ENCODE assay signal across 18 cellular contexts in the genomic region with DNA sequence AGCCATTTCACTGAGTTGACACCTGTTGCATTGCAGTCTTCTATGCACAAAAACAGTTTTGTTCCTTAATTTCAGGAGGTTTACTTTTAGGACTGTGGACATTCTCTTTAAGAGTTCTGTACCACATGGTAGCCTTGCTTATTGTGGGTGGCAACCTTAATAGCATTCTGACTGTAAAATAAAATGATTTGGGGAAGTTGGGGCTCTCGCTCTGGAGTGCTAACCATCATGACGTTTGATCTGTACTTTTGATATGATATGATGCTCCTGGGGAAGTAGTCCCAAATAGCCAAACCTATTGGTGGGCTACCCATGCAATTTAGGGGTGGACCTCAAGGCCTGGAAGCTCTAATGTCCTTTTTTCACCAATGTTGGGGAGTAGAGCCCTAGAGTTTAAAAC. TPM values are rescaled to one million over a fixed set of nuclear protein-coding genes. Genes with fewer than 3 reads are reported as not detected.
DNase-seq lines count a peak whose midpoint lies in the region; ATAC-seq and TF ChIP-seq lines count a peak whose summit lies in the region.
"Had no signal": no experiment of that assay in that cellular context is flagged by ENCODE, and none has a peak within 500 bp of the region (broad histone marks: within the 10 kb centered on the region; RNA-seq: fewer than 3 reads in every experiment).

No MANE protein-coding gene starts in this region.

- H3K36me3 ChIP-seq in esophagus muscularis mucosa (no peaks in the 10 kb centered on the region), upper lobe of right lung (no peaks in the 10 kb centered on the region)
- H3K36me3 ChIP-seq: transverse colon had no signal

- 86% methylated on average over 2 of the region's 2 CpGs for WGBS in esophagus muscularis mucosa

- no peak for DNase-seq in stimulated activated naive CD8-positive, alpha-beta T cell treated with anti-CD3 and anti-CD28 coated beads, Interleukin-15, Interleukin-2, amounts not matched to agents 100 U/mL and 50 U/mL, for 24 hours
- DNase-seq in T-helper 2 cell treated with Interferon-gamma antibody and Interleukin-4, amounts not matched to agents 5 μg/mL and 100 μg/mL, for 36 hours (ENCODE audit: low spot score), result no peak
- DNase-seq in esophagus muscularis mucosa (ENCODE audit: extremely low spot score) (peak; percentile 47), upper lobe of right lung (no peak), UCSD-AML1 (lab: John Stamatoyannopoulos, UW; ENCODE audit: unreplicated experiment) (no peak)
- DNase-seq: cerebellar nuclear complex, DMS 273 treated with DMSO at 0.1 percent for 48 hours, GF-D8, left cardiac atrium, NCI-H1930, NCI-H446 treated with DMSO at 0.1 percent for 48 hours, posterior cingulate gyrus, SHP77, transverse colon had no signal

- no peak for TF ChIP-seq CTCF in esophagus muscularis mucosa (IDR thresholded peaks at IDR 0.05)
- no peak for TF ChIP-seq CTCF in upper lobe of right lung (IDR thresholded peaks at IDR 0.05)

- H3K27me3 Mint-ChIP-seq in stimulated activated naive CD8-positive, alpha-beta T cell treated with anti-CD3 and anti-CD28 coated beads, Interleukin-15, Interleukin-2, amounts not matched to agents 100 ng/mL and 50 ng/mL, for 24 hours, result no peaks in the 10 kb centered on the region
- no peaks in the 10 kb centered on the region for H3K27me3 Mint-ChIP-seq in T-helper 2 cell treated with Interferon-gamma antibody and Interleukin-4, amounts not matched to agents 5 μg/mL and 100 μg/mL, for 36 hours (ENCODE audit: low read depth)

- peaks cover 7% of the 10 kb centered on the region for H3K9me3 Mint-ChIP-seq in stimulated activated naive CD8-positive, alpha-beta T cell treated with anti-CD3 and anti-CD28 coated beads, Interleukin-15, Interleukin-2, amounts not matched to agents 100 ng/mL and 50 ng/mL, for 24 hours
- H3K9me3 Mint-ChIP-seq in T-helper 2 cell treated with Interferon-gamma antibody and Interleukin-4, amounts not matched to agents 5 μg/mL and 100 μg/mL, for 36 hours, result peaks cover 10% of the 10 kb centered on the region

- no peak overlapping the region for H3K4me3 ChIP-seq in esophagus muscularis mucosa
- H3K4me3 ChIP-seq in upper lobe of right lung, result no peak overlapping the region
- H3K4me3 ChIP-seq: smooth muscle cell, transverse colon had no signal

- no peak for TF ChIP-seq EP300 in esophagus muscularis mucosa (IDR thresholded peaks at IDR 0.05)

- no peaks in the 10 kb centered on the region for H3K9me3 ChIP-seq in esophagus muscularis mucosa
- H3K9me3 ChIP-seq in upper lobe of right lung, result no peaks in the 10 kb centered on the region
- H3K9me3 ChIP-seq: transverse colon had no signal

- intact Hi-C loops in esophagus muscularis mucosa (cut with DNase I), result no loop called here
- intact Hi-C loops in upper lobe of right lung (cut with DNase I), result no loop called here

- no peak for TF ChIP-seq POLR2A in esophagus muscularis mucosa (IDR thresholded peaks at IDR 0.05; ENCODE audit: low read depth)

- ATAC-seq in stimulated activated naive CD8-positive, alpha-beta T cell treated with anti-CD3 and anti-CD28 coated beads, Interleukin-15, Interleukin-2, amounts not matched to agents 100 U/mL and 50 U/mL, for 24 hours, result no peak
- ATAC-seq in upper lobe of right lung, result peak; percentile 63
- ATAC-seq in HG02852 (IDR thresholded peaks at IDR 0.05; ENCODE audit: unreplicated experiment), result no peak
- no peak for ATAC-seq in HG03521 (IDR thresholded peaks at IDR 0.05; ENCODE audit: unreplicated experiment)

- peak overlapping the region; percentile 96 for H3K27ac Mint-ChIP-seq in stimulated activated naive CD8-positive, alpha-beta T cell treated with anti-CD3 and anti-CD28 coated beads, Interleukin-15, Interleukin-2, amounts not matched to agents 100 ng/mL and 50 ng/mL, for 24 hours
- H3K27ac Mint-ChIP-seq in T-helper 2 cell treated with Interferon-gamma antibody and Interleukin-4, amounts not matched to agents 5 μg/mL and 100 μg/mL, for 36 hours, result peak overlapping the region; percentile 97

- H3K4me1 ChIP-seq in esophagus muscularis mucosa (no peaks in the 10 kb centered on the region), upper lobe of right lung (no peaks in the 10 kb centered on the region)
- H3K4me1 ChIP-seq: transverse colon had no signal

- no peaks in the 10 kb centered on the region for H3K27me3 ChIP-seq in esophagus muscularis mucosa
- H3K27me3 ChIP-seq in upper lobe of right lung, result no peaks in the 10 kb centered on the region
- H3K27me3 ChIP-seq: transverse colon had no signal

- H3K4me1 Mint-ChIP-seq in stimulated activated naive CD8-positive, alpha-beta T cell treated with anti-CD3 and anti-CD28 coated beads, Interleukin-15, Interleukin-2, amounts not matched to agents 100 ng/mL and 50 ng/mL, for 24 hours (ENCODE audit: low read depth), result peaks cover 87% of the 10 kb centered on the region
- H3K4me1 Mint-ChIP-seq in T-helper 2 cell treated with Interferon-gamma antibody and Interleukin-4, amounts not matched to agents 5 μg/mL and 100 μg/mL, for 36 hours (ENCODE audit: low read depth), result peaks cover 75% of the 10 kb centered on the region

- H3K4me3 Mint-ChIP-seq in stimulated activated naive CD8-positive, alpha-beta T cell treated with anti-CD3 and anti-CD28 coated beads, Interleukin-15, Interleukin-2, amounts not matched to agents 100 ng/mL and 50 ng/mL, for 24 hours, result peak overlapping the region; percentile 93
- peak overlapping the region; percentile 87 for H3K4me3 Mint-ChIP-seq in T-helper 2 cell treated with Interferon-gamma antibody and Interleukin-4, amounts not matched to agents 5 μg/mL and 100 μg/mL, for 36 hours

- H3K36me3 Mint-ChIP-seq in stimulated activated naive CD8-positive, alpha-beta T cell treated with anti-CD3 and anti-CD28 coated beads, Interleukin-15, Interleukin-2, amounts not matched to agents 100 ng/mL and 50 ng/mL, for 24 hours (ENCODE audit: low read depth), result peaks cover 71% of the 10 kb centered on the region
- H3K36me3 Mint-ChIP-seq in T-helper 2 cell treated with Interferon-gamma antibody and Interleukin-4, amounts not matched to agents 5 μg/mL and 100 μg/mL, for 36 hours (ENCODE audit: low read depth), result peaks cover 59% of the 10 kb centered on the region

- H3K27ac ChIP-seq in esophagus muscularis mucosa (replicated peaks in 1 of 4) (peak overlapping the region in 1 of 4 donors; percentile 31), upper lobe of right lung (no peak overlapping the region)

RNA-seq across cellular contexts. Expression of a gene that starts 3.4 kb away (rescaled TPM):
- total RNA-seq in esophagus muscularis mucosa, result under 1 TPM in 1 of 4 donors, not detected in 3; 0.33 TPM
- 1.4 TPM for total RNA-seq in upper lobe of right lung
- total RNA-seq: smooth muscle cell had no signal
